ENCODE assay signal across 19 cellular contexts in the genomic region with DNA sequence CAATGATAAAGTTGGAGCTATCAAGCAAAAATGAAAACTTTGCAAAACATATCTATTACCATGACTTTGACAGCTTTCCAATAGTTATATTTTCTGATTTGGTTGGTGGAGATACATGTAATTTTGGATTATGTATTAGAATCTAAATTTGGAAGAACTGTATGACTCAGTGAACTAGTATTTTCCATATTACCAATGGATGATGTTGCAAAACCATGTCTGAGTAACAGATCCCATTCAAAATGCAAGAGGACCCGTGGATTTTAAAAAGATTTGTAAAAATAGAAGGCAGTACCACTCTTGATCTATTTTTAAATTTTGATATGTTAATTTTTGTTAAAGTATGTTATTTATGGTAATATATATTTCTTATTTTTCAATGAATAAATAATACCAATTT.
A peak's percentile ranks its signal among the peaks of the same experiment; 100 is the strongest.
DNase-seq lines count a peak whose midpoint lies in the region; ATAC-seq and TF ChIP-seq lines count a peak whose summit lies in the region.
"Had no signal": no experiment of that assay in that cellular context is flagged by ENCODE, and none has a peak within 500 bp of the region (broad histone marks: within the 10 kb centered on the region; RNA-seq: fewer than 3 reads in every experiment).

No MANE protein-coding gene starts in this region.

- no peak overlapping the region for H4K5ac ChIP-seq in IMR-90 (ENCODE audit: low read depth, low read length)

- no peak overlapping the region for H2BK20ac ChIP-seq in IMR-90 (ENCODE audit: low read depth, low read length)

- TF ChIP-seq POLR2A in IMR-90 (IDR thresholded peaks at IDR 0.05; ENCODE audit: low read depth, low read length): no peak

- no peak overlapping the region for H3K18ac ChIP-seq in IMR-90 (ENCODE audit: low read depth, low read length)

- no peak overlapping the region for H3K56ac ChIP-seq in IMR-90 (ENCODE audit: extremely low read depth, insufficient read depth, low read length)

- no peak overlapping the region for H2BK120ac ChIP-seq in IMR-90 (ENCODE audit: low read depth, low read length)

- peak; percentile 30 for DNase-seq in AG08396 (ENCODE audit: low spot score)
- DNase-seq in IMR-90: peak; percentile 60
- peak; percentile 29 for DNase-seq in mammary epithelial cell
- DNase-seq in foreskin keratinocyte: peak in 1 of 2 donors; percentile 37
- DNase-seq in globus pallidus (ENCODE audit: low spot score): no peak
- DNase-seq in SKM-1 treated with dmso at 0.1 percent for 144 hours (lab: John Stamatoyannopoulos, UW; ENCODE audit: unreplicated experiment): no peak
- no peak for DNase-seq in cortex of kidney (lab: John Stamatoyannopoulos, UW)
- DNase-seq: CD4-positive, alpha-beta memory T cell; kidney glomerular epithelial cell; NCI-H1092; NCI-H2081; SHP77; stimulated activated CD4-positive, alpha-beta T cell treated with anti-CD3 and anti-CD28 coated beads, Interleukin-12 subunit alpha, Interleukin-12 subunit beta, amount 100 ng/mL, for 4 hours; stimulated activated naive B cell treated with anti-CD40 and anti-IgM and Interleukin-4, amounts not matched to agents 10 μg/mL and 1 μg/mL and 100 μg/mL, for 72 hours; upper lobe of left lung had no signal

- TF ChIP-seq CTCF in IMR-90 (conservative IDR thresholded peaks at IDR 0.05; ENCODE audit: low read depth, low read length): no peak
- no peak for TF ChIP-seq CTCF in mammary epithelial cell (conservative IDR thresholded peaks at IDR 0.05 in 1 of 2, IDR thresholded peaks at IDR 0.05 in 1 of 2; ENCODE audit: extremely low read depth in 1 of 2, insufficient read depth in 1 of 2, low read depth in 1 of 2, low read length in 2 of 2)
- TF ChIP-seq CTCF in foreskin keratinocyte (conservative IDR thresholded peaks at IDR 0.05): no peak

- H3K36me3 ChIP-seq in IMR-90 (ENCODE audit: control insufficient read depth, insufficient read depth, low read length) (no peaks in the 10 kb centered on the region), mammary epithelial cell (ENCODE audit: insufficient read depth, low read length) (no peaks in the 10 kb centered on the region)
- H3K36me3 ChIP-seq: upper lobe of left lung had no signal

- no peak overlapping the region for H2BK15ac ChIP-seq in IMR-90 (ENCODE audit: low read depth, low read length)

- H4K91ac ChIP-seq in IMR-90 (ENCODE audit: insufficient read depth, low read depth, low read length): no peak overlapping the region

- POLR2A ChIA-PET in IMR-90 (lab: Charles Lee; ENCODE audit: unreplicated experiment): interaction anchor here (0.6 kb wide), 1 partner anchor 1433 kb away, joined by 16 read pairs; no protein-coding TSS in a partner anchor

- no peak overlapping the region for H3K4me2 ChIP-seq in IMR-90 (ENCODE audit: low read depth, low read length)
- H3K4me2 ChIP-seq in mammary epithelial cell (ENCODE audit: insufficient read depth, low read depth, low read length): no peak overlapping the region
- H3K4me2 ChIP-seq: hepatocyte had no signal

- in situ Hi-C loops in IMR-90 (cut with MboI; ENCODE audit: low sequenced_read_pairs): loop anchor here (10.0 kb wide), 1 partner anchor 1286 kb away; no protein-coding TSS in a partner anchor
- in situ Hi-C loops in mammary epithelial cell (cut with MboI; ENCODE audit: low sequenced_read_pairs in 2 of 2): loop anchor here in 1 of 2 donors (10.0 to 25.0 kb wide), 2 partner anchors 346 to 453 kb away; no protein-coding TSS in a partner anchor

- H2AK5ac ChIP-seq in IMR-90 (ENCODE audit: low read depth, low read length): no peak overlapping the region

- no peak overlapping the region for H4K8ac ChIP-seq in IMR-90 (ENCODE audit: low read depth in 2 of 2, low read length in 2 of 2)

- H2BK5ac ChIP-seq in IMR-90 (ENCODE audit: low read depth, low read length, poor library complexity, severe bottlenecking): no peak overlapping the region

- H3K79me1 ChIP-seq in IMR-90 (ENCODE audit: low read depth in 1 of 2, low read length in 2 of 2): no peaks in the 10 kb centered on the region

- no peak overlapping the region for H3K14ac ChIP-seq in IMR-90 (replicated peaks; ENCODE audit: low read depth, low read length)

- H3K27ac ChIP-seq in IMR-90 (ENCODE audit: insufficient read depth, low read length) (no peak overlapping the region), mammary epithelial cell (ENCODE audit: insufficient read depth, low read depth, low read length) (no peak overlapping the region), foreskin keratinocyte (no peak overlapping the region)
- H3K27ac ChIP-seq: hepatocyte, upper lobe of left lung had no signal

- ATAC-seq in IMR-90 (ENCODE audit: low read depth) (no peak), foreskin keratinocyte (peak; percentile 60), GM18502 (IDR thresholded peaks at IDR 0.05; ENCODE audit: poor library complexity, unreplicated experiment) (no peak)
- ATAC-seq: activated T-helper 17 cell treated with anti-CD3 and anti-CD28 coated beads, Interleukin-2, amount 50 U/mL, for 72 hours; HepG2; stimulated activated naive B cell treated with anti-CD40 and anti-IgM and Interleukin-4, amounts not matched to agents 10 μg/mL and 1 μg/mL and 100 μg/mL, for 72 hours had no signal

- no peak overlapping the region for H3K9ac ChIP-seq in IMR-90 (ENCODE audit: low read depth, low read length)
- H3K9ac ChIP-seq in mammary epithelial cell (ENCODE audit: insufficient read depth, low read length): no peak overlapping the region

- H3K27me3 ChIP-seq in IMR-90 (ENCODE audit: control insufficient read depth, insufficient read depth, low read length): no peaks in the 10 kb centered on the region
- H3K27me3 ChIP-seq in mammary epithelial cell (ENCODE audit: insufficient read depth, low read length): no peaks in the 10 kb centered on the region
- no peaks in the 10 kb centered on the region for H3K27me3 ChIP-seq in foreskin keratinocyte
- H3K27me3 ChIP-seq: hepatocyte, upper lobe of left lung had no signal

- H3K9me3 ChIP-seq in IMR-90 (ENCODE audit: control insufficient read depth, insufficient read depth, low read length) (no peaks in the 10 kb centered on the region), mammary epithelial cell (replicated peaks; ENCODE audit: insufficient read depth, low read length) (no peaks in the 10 kb centered on the region)
- H3K9me3 ChIP-seq: upper lobe of left lung had no signal

- no CpG with 5 or more reads among the region's 1 CpG for WGBS in IMR-90 (ENCODE audit: extremely low coverage in 2 of 2, insufficient read length in 1 of 2), 2 experiments
- 8% methylated on average over 1 of the region's 1 CpG for WGBS in mammary epithelial cell (ENCODE audit: low coverage, missing lambda C conversion rate)

- no peaks in the 10 kb centered on the region for H3K9me1 ChIP-seq in IMR-90 (ENCODE audit: insufficient read depth, low read length)

- H3K79me2 ChIP-seq in mammary epithelial cell (ENCODE audit: insufficient read depth, low read length): no peaks in the 10 kb centered on the region
- H3K79me2 ChIP-seq: hepatocyte had no signal

- intact Hi-C loops in IMR-90 (cut with micrococcal nuclease) (loop anchor here (5.0 kb wide), 2 partner anchors 238 to 693 kb away; a partner anchor contains a TSS), mammary epithelial cell (cut with micrococcal nuclease) (loop anchor here (2.0 to 10.0 kb wide), 7 partner anchors 73 to 693 kb away; a partner anchor contains a TSS)

- no peak overlapping the region for H3K4me3 ChIP-seq in IMR-90 (ENCODE audit: insufficient read depth, low read depth, low read length)
- no peak overlapping the region for H3K4me3 ChIP-seq in mammary epithelial cell (replicated peaks in 1 of 3; ENCODE audit: insufficient read depth in 1 of 3, low read depth in 2 of 3, low read length in 3 of 3)
- H3K4me3 ChIP-seq: hepatocyte, upper lobe of left lung had no signal

- no peaks in the 10 kb centered on the region for H3K4me1 ChIP-seq in IMR-90 (ENCODE audit: control insufficient read depth, insufficient read depth, low read length)
- H3K4me1 ChIP-seq in mammary epithelial cell (ENCODE audit: insufficient read depth, low read length): peaks cover 3% of the 10 kb centered on the region
- H3K4me1 ChIP-seq in foreskin keratinocyte: peaks cover under 1% of the 10 kb centered on the region
- H3K4me1 ChIP-seq: upper lobe of left lung had no signal

- no peak overlapping the region for H3K4ac ChIP-seq in IMR-90 (ENCODE audit: low read depth, low read length)

- no peaks in the 10 kb centered on the region for H4K20me1 ChIP-seq in IMR-90 (ENCODE audit: insufficient read depth, low read length)
- H4K20me1 ChIP-seq in mammary epithelial cell (ENCODE audit: insufficient read depth, low read length): no peaks in the 10 kb centered on the region

- TF ChIP-seq RAD21 in IMR-90 (IDR thresholded peaks at IDR 0.05; ENCODE audit: low read length): no peak

- no peak overlapping the region for H2AFZ ChIP-seq in IMR-90 (replicated peaks; ENCODE audit: low read length, poor library complexity)
- H2AFZ ChIP-seq in mammary epithelial cell (ENCODE audit: low read depth, low read length): no peak overlapping the region
- H2AFZ ChIP-seq: hepatocyte had no signal

- no TSS peak for BruUV-seq in IMR-90 (replicated peaks; lab: Mats Ljungman, UMichigan)
- BruUV-seq in mammary epithelial cell (replicated peaks; lab: Mats Ljungman, UMichigan): no TSS peak

- CTCF ChIA-PET in IMR-90 (lab: Yijun Ruan, JAX): interaction anchor here (0.7 kb wide), 1 partner anchor 1290 kb away, joined by 3 read pairs; no protein-coding TSS in a partner anchor
- CTCF ChIA-PET in mammary epithelial cell (lab: Charles Lee; ENCODE audit: low non-redundant PET): interaction anchor here (0.7 kb wide), 1 partner anchor 318 kb away, joined by 3 read pairs; no protein-coding TSS in a partner anchor

- no peak overlapping the region for H3K23ac ChIP-seq in IMR-90 (ENCODE audit: low read depth, low read length)

- H2AK9ac ChIP-seq in IMR-90 (replicated peaks; ENCODE audit: low read depth, low read length, poor library complexity): no peak overlapping the region

- dilution Hi-C loops in IMR-90 (cut with HindIII; ENCODE audit: low sequenced_read_pairs, unreplicated experiment): no loop called here
- dilution Hi-C loops in mammary epithelial cell (cut with HindIII; ENCODE audit: low sequenced_read_pairs): no loop called here

TF ChIP-seq in IMR-90, 13 proteins besides CTCF, POLR2A, EP300 and RAD21:
- TF ChIP-seq CHD1 (IDR thresholded peaks at IDR 0.05; ENCODE audit: low read depth, low read length) (no peak), NFE2L2 (IDR thresholded peaks at IDR 0.05; ENCODE audit: low read depth, low read length) (peak; percentile 16; the same call in 1 of the 2 replicates), CEBPB (IDR thresholded peaks at IDR 0.05; ENCODE audit: low read depth, low read length) (peak; percentile 86)
- TF ChIP-seq, protein P1, sequence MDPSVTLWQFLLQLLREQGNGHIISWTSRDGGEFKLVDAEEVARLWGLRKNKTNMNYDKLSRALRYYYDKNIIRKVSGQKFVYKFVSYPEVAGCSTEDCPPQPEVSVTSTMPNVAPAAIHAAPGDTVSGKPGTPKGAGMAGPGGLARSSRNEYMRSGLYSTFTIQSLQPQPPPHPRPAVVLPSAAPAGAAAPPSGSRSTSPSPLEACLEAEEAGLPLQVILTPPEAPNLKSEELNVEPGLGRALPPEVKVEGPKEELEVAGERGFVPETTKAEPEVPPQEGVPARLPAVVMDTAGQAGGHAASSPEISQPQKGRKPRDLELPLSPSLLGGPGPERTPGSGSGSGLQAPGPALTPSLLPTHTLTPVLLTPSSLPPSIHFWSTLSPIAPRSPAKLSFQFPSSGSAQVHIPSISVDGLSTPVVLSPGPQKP (IDR thresholded peaks at IDR 0.05; ENCODE audit: borderline replicate concordance, low read depth, low read length): no peak

Comparison
In these comparisons a context has a peak if more than half of its experiments do, and no peak if none do; other contexts are left out.
1. DNase-seq: peak in AG08396 (single experiment), IMR-90 (single experiment) and mammary epithelial cell (single experiment); none in globus pallidus (single experiment), SKM-1 treated with dmso at 0.1 percent for 144 hours (single experiment) and cortex of kidney (single experiment).